Comparison of ENCODE assay signal across 13 cellular contexts in the genomic region with DNA sequence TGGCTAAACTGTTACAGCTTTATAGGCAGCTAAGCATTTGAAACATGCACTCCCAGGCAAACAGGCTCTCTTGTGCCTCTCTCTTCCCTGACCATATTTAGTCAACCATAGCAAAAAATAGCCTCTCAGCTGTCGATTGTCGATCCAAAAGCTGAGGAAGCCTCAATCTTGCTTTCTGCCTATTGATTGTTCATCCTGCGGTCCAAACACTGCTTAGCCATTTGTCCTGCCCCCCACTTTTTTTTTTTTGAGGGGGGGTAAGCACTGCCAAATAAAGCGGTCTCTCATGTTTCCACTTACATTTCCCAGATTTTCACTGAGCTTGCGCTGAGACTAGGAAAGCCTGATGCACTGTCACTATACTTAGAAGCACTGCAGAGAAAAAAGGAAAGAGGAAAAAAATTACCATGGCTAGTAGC.
DNase-seq lines count a peak whose midpoint lies in the region; ATAC-seq, FAIRE-seq and TF ChIP-seq lines count a peak whose summit lies in the region.
"Had no signal": no experiment of that assay in that cellular context is flagged by ENCODE, and none has a peak within 500 bp of the region (broad histone marks: within the 10 kb centered on the region; RNA-seq: fewer than 3 reads in every experiment).

No MANE protein-coding gene starts in this region.

- H3K4me1 Mint-ChIP-seq in brain: peaks cover 46% of the 10 kb centered on the region
- no peaks in the 10 kb centered on the region for H3K4me1 Mint-ChIP-seq in neural progenitor cell
- H3K4me1 Mint-ChIP-seq: activated CD4-positive, alpha-beta T cell treated with anti-CD3 and anti-CD28 coated beads for 36 hours had no signal

- H3F3A ChIP-seq in neural progenitor cell (ENCODE audit: low read depth): peaks cover 13% of the 10 kb centered on the region

- H3K36me3 Mint-ChIP-seq in brain (peaks cover 23% of the 10 kb centered on the region), neural progenitor cell (peaks cover 4% of the 10 kb centered on the region)

- no peaks in the 10 kb centered on the region for H3K79me2 ChIP-seq in neural progenitor cell (ENCODE audit: low read depth)

- DNase-seq in right atrium auricular region (ENCODE audit: low spot score) (no peak), neural progenitor cell (ENCODE audit: low spot score) (peak; percentile 5), tibial artery (peak; percentile 39 to 80), OCI-M1 (lab: John Stamatoyannopoulos, UW) (no peak), H54 (ENCODE audit: insufficient read length, low spot score) (no peak)
- DNase-seq: activated CD4-positive, alpha-beta T cell treated with anti-CD3 and anti-CD28 coated beads for 36 hours; activated effector memory CD4-positive, alpha-beta T cell treated with anti-CD3 and anti-CD28 coated beads, Interleukin-2, amount 50 U/mL, for 16 hours; HCEC 1CT; NCI-H2029 had no signal

- ATAC-seq in GM18861 (IDR thresholded peaks at IDR 0.05; ENCODE audit: unreplicated experiment) (no peak), GM19351 (IDR thresholded peaks at IDR 0.05; ENCODE audit: unreplicated experiment) (no peak)
- ATAC-seq: activated CD4-positive, alpha-beta T cell treated with anti-CD3 and anti-CD28 coated beads for 36 hours had no signal

- no peak overlapping the region for H2AFZ ChIP-seq in neural progenitor cell (replicated peaks)

- peak overlapping the region; percentile 64 to 80 for H3K27ac ChIP-seq in right atrium auricular region
- no peak overlapping the region for H3K27ac ChIP-seq in neural progenitor cell
- H3K27ac ChIP-seq in tibial artery: peak overlapping the region; percentile 65 to 71

- H3K27me3 ChIP-seq in right atrium auricular region (no peaks in the 10 kb centered on the region), neural progenitor cell (no peaks in the 10 kb centered on the region), tibial artery (no peaks in the 10 kb centered on the region)

- peak overlapping the region; percentile 11 to 85 (median 73) for H3K27ac Mint-ChIP-seq in brain
- H3K27ac Mint-ChIP-seq in neural progenitor cell: no peak overlapping the region
- H3K27ac Mint-ChIP-seq: activated CD4-positive, alpha-beta T cell treated with anti-CD3 and anti-CD28 coated beads for 36 hours; dendritic cell treated with granulocyte-macrophage colony-stimulating factor and Interleukin-4, amounts not matched to agents 40 ng/mL and 50 ng/mL, for 4 days had no signal

- peaks cover 12% of the 10 kb centered on the region for H4K20me1 ChIP-seq in neural progenitor cell (ENCODE audit: low read depth)

- intact Hi-C loops in tibial artery (cut with DNase I; ENCODE audit: low total_unique reads): loop anchor here (10.0 kb wide), 2 partner anchors 127 to 227 kb away; a partner anchor contains a TSS

- TF ChIP-seq POLR2A in H54 (IDR thresholded peaks at IDR 0.05; ENCODE audit: low read depth, low read length): no peak

- H3K9ac ChIP-seq in neural progenitor cell: no peak overlapping the region

- H3K4me3 Mint-ChIP-seq in brain (peak overlapping the region in 3 of 5 experiments; percentile 31 to 86 (median 63)), neural progenitor cell (no peak overlapping the region)
- H3K4me3 Mint-ChIP-seq: activated CD4-positive, alpha-beta T cell treated with anti-CD3 and anti-CD28 coated beads for 36 hours; dendritic cell treated with granulocyte-macrophage colony-stimulating factor and Interleukin-4, amounts not matched to agents 40 ng/mL and 50 ng/mL, for 4 days had no signal

- H3K9me3 ChIP-seq in right atrium auricular region (no peaks in the 10 kb centered on the region), neural progenitor cell (ENCODE audit: low read depth) (no peaks in the 10 kb centered on the region), tibial artery (no peaks in the 10 kb centered on the region)

- FAIRE-seq in H54 (lab: Jason Lieb, UNC): no peak

- no peak overlapping the region for H3K4me2 ChIP-seq in neural progenitor cell

- H3K4me1 ChIP-seq in right atrium auricular region (peaks cover 0 to 17% of the 10 kb centered on the region in 2 donors), neural progenitor cell (peaks cover 4% of the 10 kb centered on the region), tibial artery (peaks cover 0 to 59% (median 10%) of the 10 kb centered on the region in 4 donors)

- H3K4me3 ChIP-seq in right atrium auricular region (peak overlapping the region; percentile 45 to 48), neural progenitor cell (no peak overlapping the region), tibial artery (peak overlapping the region; percentile 41 to 46)

- H3K36me3 ChIP-seq in right atrium auricular region: peaks cover 23% of the 10 kb centered on the region
- no peaks in the 10 kb centered on the region for H3K36me3 ChIP-seq in neural progenitor cell
- no peaks in the 10 kb centered on the region for H3K36me3 ChIP-seq in tibial artery

- no peaks in the 10 kb centered on the region for H3K27me3 Mint-ChIP-seq in brain
- no peaks in the 10 kb centered on the region for H3K27me3 Mint-ChIP-seq in neural progenitor cell (ENCODE audit: insufficient read depth, low read depth)
- H3K27me3 Mint-ChIP-seq: activated CD4-positive, alpha-beta T cell treated with anti-CD3 and anti-CD28 coated beads for 36 hours; dendritic cell treated with granulocyte-macrophage colony-stimulating factor and Interleukin-4, amounts not matched to agents 40 ng/mL and 50 ng/mL, for 4 days had no signal

- no peak for TF ChIP-seq CTCF in brain (conservative IDR thresholded peaks at IDR 0.05)
- no peak for TF ChIP-seq CTCF in right atrium auricular region (IDR thresholded peaks at IDR 0.05)
- no peak for TF ChIP-seq CTCF in neural progenitor cell (IDR thresholded peaks at IDR 0.05)
- no peak for TF ChIP-seq CTCF in tibial artery (IDR thresholded peaks at IDR 0.05)

- no peaks in the 10 kb centered on the region for H3K9me3 Mint-ChIP-seq in brain
- no peaks in the 10 kb centered on the region for H3K9me3 Mint-ChIP-seq in neural progenitor cell
- H3K9me3 Mint-ChIP-seq: dendritic cell treated with granulocyte-macrophage colony-stimulating factor and Interleukin-4, amounts not matched to agents 40 ng/mL and 50 ng/mL, for 4 days had no signal

Comparison
In these comparisons a context has a peak if more than half of its experiments do, and no peak if none do; other contexts are left out.
1. DNase-seq: peak in neural progenitor cell (single experiment) and tibial artery (2 of 2); none in right atrium auricular region (single experiment), OCI-M1 (single experiment) and H54 (single experiment).